Comparison of ENCODE assay signal across 8 cellular contexts in the genomic region with DNA sequence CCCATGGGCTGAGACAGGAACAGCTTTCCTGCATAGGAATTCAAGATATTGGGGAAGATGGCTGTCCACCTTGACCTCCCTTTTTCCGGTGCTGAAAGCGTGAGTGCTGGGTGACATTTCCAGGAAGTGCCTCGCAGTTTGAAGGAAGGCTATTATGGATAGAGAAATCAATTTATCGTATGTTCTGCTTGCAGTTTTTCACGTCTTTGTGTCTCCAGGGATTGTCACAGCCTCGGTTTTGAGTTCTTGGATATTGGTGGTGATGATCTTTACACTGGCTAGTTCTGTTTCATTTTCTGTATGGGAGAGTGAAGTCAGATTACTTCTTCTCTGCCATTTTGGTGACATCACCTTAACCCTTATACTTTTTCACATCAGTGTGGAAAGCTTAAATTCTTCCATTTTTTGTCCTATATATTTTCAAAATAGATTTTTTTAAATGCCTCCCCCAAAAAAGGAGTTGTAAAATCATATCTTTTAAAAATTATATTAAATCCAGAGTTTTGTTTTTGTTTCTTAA.
DNase-seq lines count a peak whose midpoint lies in the region; ATAC-seq and TF ChIP-seq lines count a peak whose summit lies in the region.

No MANE protein-coding gene starts in this region.

- H3K4me3 ChIP-seq in HEK293 (ENCODE audit: low read depth, low read length), result no peak overlapping the region
- H3K4me3 ChIP-seq in OCI-LY1 (ENCODE audit: low read depth, low read length, poor library complexity, severe bottlenecking), result peak overlapping the region; percentile 60
- H3K4me3 ChIP-seq in BE2C (ENCODE audit: low read depth, low read length), result no peak overlapping the region

- H3K9ac ChIP-seq in OCI-LY1 (ENCODE audit: low read length), result peak overlapping the region; percentile 60

- H4K20me1 ChIP-seq in OCI-LY1 (ENCODE audit: insufficient read depth, low read length), result no peaks in the 10 kb centered on the region

- H3K27me3 ChIP-seq in OCI-LY1 (ENCODE audit: insufficient read depth, low read length) (no peaks in the 10 kb centered on the region), BE2C (no peaks in the 10 kb centered on the region)

- DNase-seq in naive thymus-derived CD8-positive, alpha-beta T cell, result no peak
- no peak for DNase-seq in middle frontal gyrus (ENCODE audit: extremely low spot score, low spot score)
- DNase-seq in anterior cingulate cortex (lab: John Stamatoyannopoulos, UW), result no peak
- DNase-seq in omental fat pad (ENCODE audit: low spot score), result no peak
- DNase-seq in BE2C, result no peak

- H3K27ac Mint-ChIP-seq in naive thymus-derived CD8-positive, alpha-beta T cell, result peak overlapping the region; percentile 14 to 93 (median 60)

- H3K4me1 Mint-ChIP-seq in naive thymus-derived CD8-positive, alpha-beta T cell, result peaks cover 3 to 9% (median 6%) of the 10 kb centered on the region in 4 donors

- H3K4me2 ChIP-seq in OCI-LY1 (ENCODE audit: low read length), result peak overlapping the region; percentile 79

- peaks cover 2 to 10% (median 7%) of the 10 kb centered on the region in 9 donors for H3K9me3 Mint-ChIP-seq in naive thymus-derived CD8-positive, alpha-beta T cell

- H3K36me3 Mint-ChIP-seq in naive thymus-derived CD8-positive, alpha-beta T cell, result peaks cover 0 to 8% (median 4%) of the 10 kb centered on the region in 3 donors

- H3K27me3 Mint-ChIP-seq in naive thymus-derived CD8-positive, alpha-beta T cell, result no peaks in the 10 kb centered on the region

- no peaks in the 10 kb centered on the region for H3K79me2 ChIP-seq in OCI-LY1 (ENCODE audit: insufficient read depth, low read length)

- CTCF ChIA-PET in HEK293 (lab: Yijun Ruan, JAX), result interaction anchor here (0.6 to 6.6 kb wide), 23 partner anchors 11 to 1030 kb away, joined by 3 to 133 read pairs (median 4); no protein-coding TSS in a partner anchor

- H3K4me1 ChIP-seq in HEK293 (ENCODE audit: control insufficient read depth, insufficient read depth, low read length) (no peaks in the 10 kb centered on the region), OCI-LY1 (ENCODE audit: insufficient read depth, low read length, severe bottlenecking) (peaks cover 10% of the 10 kb centered on the region), BE2C (no peaks in the 10 kb centered on the region)

- H3K27ac ChIP-seq in HEK293 (ENCODE audit: extremely low read depth, low read depth, low read length), result no peak overlapping the region
- H3K27ac ChIP-seq in OCI-LY1 (ENCODE audit: low read depth, low read length, poor library complexity, severe bottlenecking), result peak overlapping the region; percentile 18

- TF ChIP-seq CTCF in HEK293 (tag by site-specific recombination; IDR thresholded peaks at IDR 0.05) (no peak), OCI-LY1 (IDR thresholded peaks at IDR 0.05; ENCODE audit: low read length) (no peak), omental fat pad (IDR thresholded peaks at IDR 0.05) (no peak), BE2C (IDR thresholded peaks at IDR 0.05; ENCODE audit: low read depth, low read length) (no peak)

- ATAC-seq in GM18870 (IDR thresholded peaks at IDR 0.05; ENCODE audit: unreplicated experiment) (peak; percentile 64), omental fat pad (ENCODE audit: low FRiP score) (no peak)
- ATAC-seq in naive thymus-derived CD8-positive, alpha-beta T cell, result peak; percentile 27 to 46

- POLR2A ChIA-PET in HEK293 (lab: Yijun Ruan, JAX), result no interaction called here
- POLR2A ChIA-PET in naive thymus-derived CD8-positive, alpha-beta T cell (lab: Charles Lee), result interaction anchor here (1.4 kb wide), 1 partner anchor 221 kb away, joined by 3 read pairs; no protein-coding TSS in a partner anchor

- no peaks in the 10 kb centered on the region for H3K9me2 ChIP-seq in OCI-LY1 (ENCODE audit: low read depth, low read length)

- H3K9me3 ChIP-seq in HEK293 (ENCODE audit: control insufficient read depth, insufficient read depth, low read depth, low read length) (no peaks in the 10 kb centered on the region), OCI-LY1 (ENCODE audit: low read length) (peaks cover 7% of the 10 kb centered on the region; the same call in 1 of the 2 replicates), BE2C (no peaks in the 10 kb centered on the region)

- H3F3A ChIP-seq in OCI-LY1 (ENCODE audit: insufficient read depth, low read length), result no peaks in the 10 kb centered on the region

- H3K4me3 Mint-ChIP-seq in naive thymus-derived CD8-positive, alpha-beta T cell, result peak overlapping the region; percentile 73 to 90 (median 83)

- H3K36me3 ChIP-seq in HEK293 (ENCODE audit: control insufficient read depth in 2 of 2, insufficient read depth in 1 of 2, low read length in 2 of 2), result no peaks in the 10 kb centered on the region
- H3K36me3 ChIP-seq in OCI-LY1 (ENCODE audit: insufficient read depth, low read length), result no peaks in the 10 kb centered on the region
- no peaks in the 10 kb centered on the region for H3K36me3 ChIP-seq in BE2C

- peak overlapping the region; percentile 68 for H2AFZ ChIP-seq in OCI-LY1 (ENCODE audit: low read length)

TF ChIP-seq in HEK293, 187 proteins besides CTCF, POLR2A, EP300 and RAD21:
- no peak for TF ChIP-seq ZNF426 (tag by site-specific recombination; IDR thresholded peaks at IDR 0.05)
- TF ChIP-seq, protein P1, sequence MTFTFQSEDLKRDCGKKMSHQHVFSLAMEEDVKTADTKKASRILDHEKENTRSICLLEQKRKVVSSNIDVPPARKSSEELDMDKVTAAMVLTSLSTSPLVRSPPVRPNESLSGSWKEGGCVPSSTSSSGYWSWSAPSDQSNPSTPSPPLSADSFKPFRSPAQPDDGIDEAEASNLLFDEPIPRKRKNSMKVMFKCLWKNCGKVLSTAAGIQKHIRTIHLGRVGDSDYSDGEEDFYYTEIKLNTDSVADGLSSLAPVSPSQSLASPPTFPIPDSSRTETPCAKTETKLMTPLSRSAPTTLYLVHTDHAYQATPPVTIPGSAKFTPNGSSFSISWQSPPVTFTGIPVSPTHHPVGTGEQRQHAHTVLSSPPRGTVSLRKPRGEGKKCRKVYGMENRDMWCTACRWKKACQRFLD (tag by site-specific recombination; IDR thresholded peaks at IDR 0.05), result no peak
- no peak for TF ChIP-seq ZNF660 (tag by site-specific recombination; IDR thresholded peaks at IDR 0.05)
- peak; percentile 56 for TF ChIP-seq ATF2 (tag by site-specific recombination; IDR thresholded peaks at IDR 0.05; ENCODE audit: low read depth)
- no peak for TF ChIP-seq ZNF366 (tag by site-specific recombination; conservative IDR thresholded peaks at IDR 0.05)
- TF ChIP-seq ZNF2 (tag by site-specific recombination; IDR thresholded peaks at IDR 0.05), result no peak
- TF ChIP-seq, protein P2, sequence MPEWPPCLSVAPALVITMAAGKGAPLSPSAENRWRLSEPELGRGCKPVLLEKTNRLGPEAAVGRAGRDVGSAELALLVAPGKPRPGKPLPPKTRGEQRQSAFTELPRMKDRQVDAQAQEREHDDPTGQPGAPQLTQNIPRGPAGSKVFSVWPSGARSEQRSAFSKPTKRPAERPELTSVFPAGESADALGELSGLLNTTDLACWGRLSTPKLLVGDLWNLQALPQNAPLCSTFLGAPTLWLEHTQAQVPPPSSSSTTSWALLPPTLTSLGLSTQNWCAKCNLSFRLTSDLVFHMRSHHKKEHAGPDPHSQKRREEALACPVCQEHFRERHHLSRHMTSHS (tag by site-specific recombination; IDR thresholded peaks at IDR 0.05), result no peak
- TF ChIP-seq ZNF777 (tag by site-specific recombination; IDR thresholded peaks at IDR 0.05; ENCODE audit: borderline replicate concordance), result no peak
